Comparison of ENCODE assay signal across 16 cellular contexts in genomic region chr10:3229815-3230214, GRCh38. TPM values are rescaled to one million over a fixed set of nuclear protein-coding genes. Genes with fewer than 3 reads are reported as not detected.
DNase-seq lines count a peak whose midpoint lies in the region; ATAC-seq and TF ChIP-seq lines count a peak whose summit lies in the region.
"Had no signal": no experiment of that assay in that cellular context is flagged by ENCODE, and none has a peak within 500 bp of the region (broad histone marks: within the 10 kb centered on the region; RNA-seq: fewer than 3 reads in every experiment).

No MANE protein-coding gene starts in this region.

- CTCF ChIA-PET in HEK293 (lab: Yijun Ruan, JAX) = interaction anchor here (0.9 kb wide), 1 partner anchor 36 kb away, joined by 3 read pairs; no protein-coding TSS in a partner anchor

- H4K91ac ChIP-seq in mesenchymal stem cell (ENCODE audit: low read length) = no peak overlapping the region

- POLR2A ChIA-PET in HEK293 (lab: Yijun Ruan, JAX) = interaction anchor here (2.1 kb wide), 1 partner anchor 32 kb away, joined by 5 read pairs; no protein-coding TSS in a partner anchor

- DNase-seq in AG10803 (ENCODE audit: low read depth) (peak; percentile 34), epithelial cell of esophagus (ENCODE audit: low read depth) (peak; percentile 62), mesenchymal stem cell (peak; percentile 74), NCI-H146 treated with DMSO at 0.1 percent for 48 hours (lab: John Stamatoyannopoulos, UW; ENCODE audit: unreplicated experiment) (no peak), NCI-H446 treated with DMSO at 0.1 percent for 48 hours (lab: John Stamatoyannopoulos, UW) (no peak), foreskin melanocyte (no peak)
- DNase-seq: DMS 273 treated with DMSO at 0.1 percent for 48 hours, KG1, NCI-H1048, NCI-H1436 treated with DMSO at 0.1 percent for 48 hours, NCI-H2081 treated with DMSO at 0.1 percent for 48 hours, NCI-H526, SHP77 treated with DMSO at 0.1 percent for 48 hours had no signal

- H2AK5ac ChIP-seq in mesenchymal stem cell (ENCODE audit: low read length, severe bottlenecking) = no peak overlapping the region

- no peak for ATAC-seq in GM18870 (IDR thresholded peaks at IDR 0.05; ENCODE audit: unreplicated experiment)

- no peak overlapping the region for H3K14ac ChIP-seq in mesenchymal stem cell (ENCODE audit: low read length in 2 of 2)

- no peak overlapping the region for H3K9ac ChIP-seq in mesenchymal stem cell (ENCODE audit: low read length)

- no peak overlapping the region for H3K4me2 ChIP-seq in mesenchymal stem cell (ENCODE audit: low read length, poor library complexity, severe bottlenecking)

- H2BK5ac ChIP-seq in mesenchymal stem cell (ENCODE audit: low read depth, low read length, poor library complexity, severe bottlenecking) = no peak overlapping the region

- H3K36me3 ChIP-seq in HEK293 (ENCODE audit: control insufficient read depth in 2 of 2, insufficient read depth in 1 of 2, low read length in 2 of 2) (no peaks in the 10 kb centered on the region), mesenchymal stem cell (ENCODE audit: control insufficient read depth in 1 of 2, insufficient read depth in 2 of 2, low read depth in 1 of 2, low read length in 2 of 2) (no peaks in the 10 kb centered on the region)

- H3K23ac ChIP-seq in mesenchymal stem cell (ENCODE audit: low read length in 2 of 2) = no peak overlapping the region

- no peak for TF ChIP-seq CTCF in AG10803 (conservative IDR thresholded peaks at IDR 0.05; ENCODE audit: low read length)
- no peak for TF ChIP-seq CTCF in HEK293 (tag by site-specific recombination; IDR thresholded peaks at IDR 0.05)
- TF ChIP-seq CTCF in epithelial cell of esophagus (IDR thresholded peaks at IDR 0.05; ENCODE audit: insufficient read depth, low read depth, low read length, missing control alignments) = no peak

- peak overlapping the region in 1 of 2 experiments; percentile 29 for H2BK12ac ChIP-seq in mesenchymal stem cell (ENCODE audit: low read length in 2 of 2)

- H3K27me3 ChIP-seq in mesenchymal stem cell (ENCODE audit: control insufficient read depth in 1 of 2, insufficient read depth in 1 of 2, low read length in 2 of 2) = peaks cover 0 to 26% of the 10 kb centered on the region in 2 experiments

- no peak overlapping the region for H3K4ac ChIP-seq in mesenchymal stem cell (ENCODE audit: low read depth in 1 of 2, low read length in 2 of 2)

- H3K9me3 ChIP-seq in HEK293 (ENCODE audit: control insufficient read depth, insufficient read depth, low read depth, low read length) = no peaks in the 10 kb centered on the region
- no peaks in the 10 kb centered on the region for H3K9me3 ChIP-seq in mesenchymal stem cell (ENCODE audit: control insufficient read depth, low read length)

- 62% methylated on average over 3 of the region's 3 CpGs for WGBS in mesenchymal stem cell

- H3K27ac ChIP-seq in HEK293 (ENCODE audit: extremely low read depth, low read depth, low read length) (no peak overlapping the region), mesenchymal stem cell (ENCODE audit: low read length, poor library complexity, severe bottlenecking) (no peak overlapping the region)
- H3K27ac ChIP-seq: C4-2B had no signal

- H2BK15ac ChIP-seq in mesenchymal stem cell (ENCODE audit: low read depth, poor library complexity, severe bottlenecking) = no peak overlapping the region

- no peak overlapping the region for H2BK120ac ChIP-seq in mesenchymal stem cell (ENCODE audit: low read depth, low read length)

- H3K4me1 ChIP-seq in HEK293 (ENCODE audit: control insufficient read depth, insufficient read depth, low read length) = peaks cover 9% of the 10 kb centered on the region
- H3K4me1 ChIP-seq in mesenchymal stem cell (ENCODE audit: control insufficient read depth, insufficient read depth, low read depth, low read length) = peaks cover 4% of the 10 kb centered on the region

- H3K4me3 ChIP-seq in AG10803 (ENCODE audit: low read length) (no peak overlapping the region), HEK293 (ENCODE audit: low read depth, low read length) (no peak overlapping the region), epithelial cell of esophagus (ENCODE audit: low read length) (no peak overlapping the region), mesenchymal stem cell (ENCODE audit: insufficient read depth in 1 of 2, low read depth in 1 of 2, low read length in 2 of 2) (no peak overlapping the region)

- no peak overlapping the region for H3K18ac ChIP-seq in mesenchymal stem cell (ENCODE audit: low read depth in 1 of 2, low read length in 2 of 2)

- no peak overlapping the region for H4K8ac ChIP-seq in mesenchymal stem cell (ENCODE audit: low read length)

- no peaks in the 10 kb centered on the region for H3K79me1 ChIP-seq in mesenchymal stem cell (replicated peaks; ENCODE audit: low read length, poor library complexity, severe bottlenecking)

- no peak overlapping the region for H2AFZ ChIP-seq in mesenchymal stem cell (ENCODE audit: low read depth, low read length)

TF ChIP-seq in HEK293, 187 proteins besides CTCF, POLR2A, EP300 and RAD21 (continues in another document):
- no peak for TF ChIP-seq HOXA7 (CRISPR knock-in tag; IDR thresholded peaks at IDR 0.05; ENCODE audit: borderline replicate concordance)
- TF ChIP-seq KLF17 (tag by site-specific recombination; IDR thresholded peaks at IDR 0.05) = peak; percentile 63; the same call in 1 of the 2 replicates
- TF ChIP-seq ATF2 (tag by site-specific recombination; IDR thresholded peaks at IDR 0.05; ENCODE audit: low read depth) = peak; percentile 54; the same call in 1 of the 2 replicates
- peak; percentile 51 for TF ChIP-seq ZNF629 (tag by site-specific recombination; IDR thresholded peaks at IDR 0.05)
- TF ChIP-seq HIC1 (tag by site-specific recombination; IDR thresholded peaks at IDR 0.05) = peak; percentile 52; the same call in 1 of the 2 replicates
- 0 out of 2 replicates have a peak, but pooled peaks have one; percentile 37 for TF ChIP-seq ZBTB21 (tag by site-specific recombination; IDR thresholded peaks at IDR 0.05)
- TF ChIP-seq ZNF26 (tag by site-specific recombination; IDR thresholded peaks at IDR 0.05) = no peak

RNA-seq across cellular contexts. Expression of gene PITRM1, which starts 57.2 kb away (rescaled TPM):
- polyA plus RNA-seq in mesenchymal stem cell (2013, experiment 1 of 2) = 53.6 TPM
- 50.9 TPM for polyA plus RNA-seq in mesenchymal stem cell (2013, experiment 2 of 2)

Comparison
In these comparisons a context has a peak if more than half of its experiments do, and no peak if none do; other contexts are left out.
1. DNase-seq: peak in AG10803 (single experiment), epithelial cell of esophagus (single experiment) and mesenchymal stem cell (single experiment); none in NCI-H146 treated with DMSO at 0.1 percent for 48 hours (single experiment), NCI-H446 treated with DMSO at 0.1 percent for 48 hours (single experiment) and foreskin melanocyte (single experiment).